ENCODE assay signal across 2 cellular contexts in genomic region chr15:36498401-36498800, GRCh38.
TF ChIP-seq lines count a peak whose summit lies in the region.

No MANE protein-coding gene starts in this region.

TF ChIP-seq in endothelial cell of umbilical vein, 7 proteins besides CTCF, POLR2A, EP300 and RAD21:
- TF ChIP-seq POLR2AphosphoS5 (IDR thresholded peaks at IDR 0.05; ENCODE audit: insufficient read depth, low read depth, low read length) (no peak), JUN (IDR thresholded peaks at IDR 0.05; ENCODE audit: borderline replicate concordance, insufficient read depth, insufficient read length, low read depth) (no peak), EZH2 (IDR thresholded peaks at IDR 0.05; ENCODE audit: borderline replicate concordance, low read depth, low read length, severe bottlenecking) (no peak), GATA2 (IDR thresholded peaks at IDR 0.05; ENCODE audit: insufficient read depth, insufficient read length, low read depth, low read length) (no peak), FOS (IDR thresholded peaks at IDR 0.05; ENCODE audit: borderline replicate concordance, insufficient read depth, low read length) (no peak), MYC (IDR thresholded peaks at IDR 0.05; ENCODE audit: low read depth, low read length) (no peak)
- TF ChIP-seq, protein P1, sequence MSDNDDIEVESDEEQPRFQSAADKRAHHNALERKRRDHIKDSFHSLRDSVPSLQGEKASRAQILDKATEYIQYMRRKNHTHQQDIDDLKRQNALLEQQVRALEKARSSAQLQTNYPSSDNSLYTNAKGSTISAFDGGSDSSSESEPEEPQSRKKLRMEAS (IDR thresholded peaks at IDR 0.05; ENCODE audit: insufficient read depth, insufficient read length) = no peak

TF ChIP-seq in HEK293T, 16 proteins besides CTCF, POLR2A, EP300 and RAD21 (continued from another document):
- TF ChIP-seq BHLHE40 (IDR thresholded peaks at IDR 0.05; ENCODE audit: borderline replicate concordance) = no peak
- no peak for TF ChIP-seq FOXK2 (IDR thresholded peaks at IDR 0.05)
- no peak for TF ChIP-seq SUZ12 (IDR thresholded peaks at IDR 0.05)
- TF ChIP-seq NFRKB (IDR thresholded peaks at IDR 0.05) = no peak
- no peak for TF ChIP-seq SP1 (IDR thresholded peaks at IDR 0.05)
- TF ChIP-seq LEF1 (IDR thresholded peaks at IDR 0.05; ENCODE audit: borderline replicate concordance) = no peak
- TF ChIP-seq, protein P2, sequence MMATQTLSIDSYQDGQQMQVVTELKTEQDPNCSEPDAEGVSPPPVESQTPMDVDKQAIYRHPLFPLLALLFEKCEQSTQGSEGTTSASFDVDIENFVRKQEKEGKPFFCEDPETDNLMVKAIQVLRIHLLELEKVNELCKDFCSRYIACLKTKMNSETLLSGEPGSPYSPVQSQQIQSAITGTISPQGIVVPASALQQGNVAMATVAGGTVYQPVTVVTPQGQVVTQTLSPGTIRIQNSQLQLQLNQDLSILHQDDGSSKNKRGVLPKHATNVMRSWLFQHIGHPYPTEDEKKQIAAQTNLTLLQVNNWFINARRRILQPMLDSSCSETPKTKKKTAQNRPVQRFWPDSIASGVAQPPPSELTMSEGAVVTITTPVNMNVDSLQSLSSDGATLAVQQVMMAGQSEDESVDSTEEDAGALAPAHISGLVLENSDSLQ (IDR thresholded peaks at IDR 0.05) = no peak
